27 cellular contexts compared by ENCODE assay signal in the genomic region with DNA sequence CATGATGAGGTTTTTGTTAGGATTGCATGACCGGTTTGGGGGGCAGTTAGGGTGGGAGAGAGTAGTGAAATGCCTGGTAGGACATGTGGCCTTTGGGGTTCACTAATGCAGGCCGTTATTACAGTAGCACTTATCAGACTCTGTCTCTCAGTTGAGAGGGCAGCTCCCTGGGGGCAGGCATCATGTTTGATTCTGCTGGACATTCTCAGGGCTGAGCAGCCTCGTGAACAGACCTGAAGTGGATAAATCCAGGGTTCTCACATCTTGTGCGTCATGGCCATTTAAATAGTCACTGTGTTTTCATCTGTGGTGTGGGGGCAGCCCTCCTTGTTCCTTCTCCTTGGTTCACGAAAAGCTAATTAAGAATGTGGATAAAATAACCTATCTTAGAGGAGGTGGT. TPM values are rescaled to one million over a fixed set of nuclear protein-coding genes. Genes with fewer than 3 reads are reported as not detected.
"Had no signal": no experiment of that assay in that cellular context is flagged by ENCODE, and none has a peak within 500 bp of the region (broad histone marks: within the 10 kb centered on the region; RNA-seq: fewer than 3 reads in every experiment).

No MANE protein-coding gene starts in this region.

- H2AFZ ChIP-seq: hepatocyte had no signal

- H3K27ac Mint-ChIP-seq: dendritic cell treated with granulocyte-macrophage colony-stimulating factor and Interleukin-4, amounts not matched to agents 40 ng/mL and 50 ng/mL, for 4 days; effector memory CD8-positive, alpha-beta T cell; endodermal cell had no signal

- H3K27ac ChIP-seq: colonic mucosa, coronary artery, dorsolateral prefrontal cortex, epithelial cell of prostate, esophagus muscularis mucosa, esophagus squamous epithelium, foreskin keratinocyte, gastrocnemius medialis, gastroesophageal sphincter, heart left ventricle, heart right ventricle, hepatocyte had no signal

- H3K9me3 ChIP-seq: colonic mucosa, esophagus muscularis mucosa, esophagus squamous epithelium, gastrocnemius medialis, gastroesophageal sphincter, heart left ventricle, heart right ventricle had no signal

- H3K4me1 ChIP-seq: colonic mucosa, esophagus muscularis mucosa, foreskin keratinocyte, gastrocnemius medialis, gastroesophageal sphincter, heart left ventricle had no signal

- H3K9me3 Mint-ChIP-seq: dendritic cell treated with granulocyte-macrophage colony-stimulating factor and Interleukin-4, amounts not matched to agents 40 ng/mL and 50 ng/mL, for 4 days; endodermal cell had no signal

- H3K79me2 ChIP-seq: hepatocyte had no signal

- H3K4me3 Mint-ChIP-seq: dendritic cell treated with granulocyte-macrophage colony-stimulating factor and Interleukin-4, amounts not matched to agents 40 ng/mL and 50 ng/mL, for 4 days; effector memory CD8-positive, alpha-beta T cell; endodermal cell had no signal

- H3K4me2 ChIP-seq: hepatocyte had no signal

- ATAC-seq: effector memory CD8-positive, alpha-beta T cell; esophagus mucosa; foreskin keratinocyte; gastrocnemius medialis; gastroesophageal sphincter; heart left ventricle; heart right ventricle had no signal

- H3K27me3 ChIP-seq: colonic mucosa, dorsolateral prefrontal cortex, esophagus muscularis mucosa, esophagus squamous epithelium, foreskin keratinocyte, gastrocnemius medialis, gastroesophageal sphincter, heart left ventricle, heart right ventricle, hepatocyte had no signal

- H3K36me3 ChIP-seq: colonic mucosa, esophagus muscularis mucosa, esophagus squamous epithelium, gastrocnemius medialis, gastroesophageal sphincter, heart left ventricle, heart right ventricle had no signal

- H3K27me3 Mint-ChIP-seq: dendritic cell treated with granulocyte-macrophage colony-stimulating factor and Interleukin-4, amounts not matched to agents 40 ng/mL and 50 ng/mL, for 4 days; effector memory CD8-positive, alpha-beta T cell had no signal

- DNase-seq: colonic mucosa; cortex of kidney; dermis blood vessel endothelial cell; dorsolateral prefrontal cortex; effector CD4-positive, alpha-beta T cell; effector CD8-positive, alpha-beta T cell; effector memory CD4-positive, alpha-beta T cell; effector memory CD8-positive, alpha-beta T cell; endodermal cell; erythroblast; esophagus squamous epithelium; foreskin fibroblast; foreskin keratinocyte; foreskin melanocyte; gastrocnemius medialis; head of caudate nucleus; heart left ventricle; heart right ventricle; hippocampal formation had no signal

- H3K4me3 ChIP-seq: colonic mucosa, coronary artery, dorsolateral prefrontal cortex, esophagus muscularis mucosa, esophagus squamous epithelium, gastrocnemius medialis, gastroesophageal sphincter, heart left ventricle, heart right ventricle, hepatocyte had no signal

RNA-seq across cellular contexts. Expression of gene KCNN2, which starts 18.9 kb away (rescaled TPM):
- total RNA-seq: epithelial cell of proximal tubule had no signal
